Comparison of ENCODE assay signal across 8 cellular contexts in genomic region chr14:67943947-67944346, GRCh38.
DNase-seq lines count a peak whose midpoint lies in the region; ATAC-seq and TF ChIP-seq lines count a peak whose summit lies in the region.

No MANE protein-coding gene starts in this region.

- H3K27me3 ChIP-seq in ACC112 (ENCODE audit: insufficient read depth, low read length): no peaks in the 10 kb centered on the region

- no peaks in the 10 kb centered on the region for H3K9me3 Mint-ChIP-seq in effector memory CD8-positive, alpha-beta T cell
- H3K9me3 Mint-ChIP-seq in memory B cell: no peaks in the 10 kb centered on the region
- no peaks in the 10 kb centered on the region for H3K9me3 Mint-ChIP-seq in stimulated activated memory B cell treated with anti-CD40 and anti-IgM and Interleukin-4, amounts not matched to agents 10 μg/mL and 1 μg/mL and 100 μg/mL, for 72 hours

- no peak overlapping the region for H2AFZ ChIP-seq in ACC112 (ENCODE audit: low read length, unreplicated experiment)

- DNase-seq in NCI-H2081 (lab: John Stamatoyannopoulos, UW) (peak; percentile 76 to 81), T-helper 9 cell (peak; percentile 13), memory B cell (ENCODE audit: low spot score in 2 of 2) (peak; percentile 39 to 56)
- peak; percentile 47 to 55 (median 48) for DNase-seq in effector memory CD8-positive, alpha-beta T cell

- H3K4me1 ChIP-seq in ACC112 (ENCODE audit: control insufficient read depth, insufficient read depth, low read length, unreplicated experiment): peaks cover 43% of the 10 kb centered on the region

- peaks cover 3% of the 10 kb centered on the region for H3K79me2 ChIP-seq in ACC112 (ENCODE audit: control insufficient read depth, insufficient read depth, low read length, unreplicated experiment)

- H3K27ac Mint-ChIP-seq in effector memory CD8-positive, alpha-beta T cell: no peak overlapping the region
- no peak overlapping the region for H3K27ac Mint-ChIP-seq in memory B cell
- peak overlapping the region; percentile 44 for H3K27ac Mint-ChIP-seq in stimulated activated memory B cell treated with anti-CD40 and anti-IgM and Interleukin-4, amounts not matched to agents 10 μg/mL and 1 μg/mL and 100 μg/mL, for 72 hours

- H3K27me3 Mint-ChIP-seq in effector memory CD8-positive, alpha-beta T cell: no peaks in the 10 kb centered on the region
- no peaks in the 10 kb centered on the region for H3K27me3 Mint-ChIP-seq in memory B cell
- no peaks in the 10 kb centered on the region for H3K27me3 Mint-ChIP-seq in stimulated activated memory B cell treated with anti-CD40 and anti-IgM and Interleukin-4, amounts not matched to agents 10 μg/mL and 1 μg/mL and 100 μg/mL, for 72 hours

- H3K4me3 ChIP-seq in ACC112 (ENCODE audit: low read depth, low read length): no peak overlapping the region

- H3K36me3 ChIP-seq in ACC112 (ENCODE audit: insufficient read depth, low read length): no peaks in the 10 kb centered on the region

- peak; percentile 33; the same call in 1 of the 2 replicates for TF ChIP-seq CTCF in GM12874 (IDR thresholded peaks at IDR 0.05; ENCODE audit: insufficient read depth, low read depth, low read length)

- no peaks in the 10 kb centered on the region for H3K36me3 Mint-ChIP-seq in effector memory CD8-positive, alpha-beta T cell (ENCODE audit: insufficient read depth)
- no peaks in the 10 kb centered on the region for H3K36me3 Mint-ChIP-seq in memory B cell
- no peaks in the 10 kb centered on the region for H3K36me3 Mint-ChIP-seq in stimulated activated memory B cell treated with anti-CD40 and anti-IgM and Interleukin-4, amounts not matched to agents 10 μg/mL and 1 μg/mL and 100 μg/mL, for 72 hours

- ATAC-seq in effector memory CD8-positive, alpha-beta T cell (replicated peaks): peak; percentile 62
- ATAC-seq in memory B cell (ENCODE audit: low read depth) (peak; percentile 64), GM18909 (IDR thresholded peaks at IDR 0.05; ENCODE audit: poor library complexity, unreplicated experiment) (no peak)
- no peak for ATAC-seq in stimulated activated memory B cell treated with anti-CD40 and anti-IgM and Interleukin-4, amounts not matched to agents 10 μg/mL and 1 μg/mL and 100 μg/mL, for 72 hours

- no peak overlapping the region for H3K4me3 Mint-ChIP-seq in effector memory CD8-positive, alpha-beta T cell
- H3K4me3 Mint-ChIP-seq in memory B cell: no peak overlapping the region
- no peak overlapping the region for H3K4me3 Mint-ChIP-seq in stimulated activated memory B cell treated with anti-CD40 and anti-IgM and Interleukin-4, amounts not matched to agents 10 μg/mL and 1 μg/mL and 100 μg/mL, for 72 hours

- H3K4me1 Mint-ChIP-seq in effector memory CD8-positive, alpha-beta T cell (ENCODE audit: low read depth in 2 of 2): no peaks in the 10 kb centered on the region
- H3K4me1 Mint-ChIP-seq in memory B cell: peaks cover 3% of the 10 kb centered on the region
- H3K4me1 Mint-ChIP-seq in stimulated activated memory B cell treated with anti-CD40 and anti-IgM and Interleukin-4, amounts not matched to agents 10 μg/mL and 1 μg/mL and 100 μg/mL, for 72 hours: peaks cover 9% of the 10 kb centered on the region

- peak overlapping the region; percentile 11; the same call in 1 of the 2 replicates for H3K27ac ChIP-seq in ACC112 (ENCODE audit: low read depth, low read length)

Comparison
In these comparisons a context has a peak if more than half of its experiments do, and no peak if none do; other contexts are left out.
1. DNase-seq: peak in every context shown above with its lines; median percentile 78 in NCI-H2081; 48 in effector memory CD8-positive, alpha-beta T cell; 48 in memory B cell; 13 in T-helper 9 cell.
2. ATAC-seq: peak in effector memory CD8-positive, alpha-beta T cell (single experiment) and memory B cell (single experiment); none in stimulated activated memory B cell treated with anti-CD40 and anti-IgM and Interleukin-4, amounts not matched to agents 10 μg/mL and 1 μg/mL and 100 μg/mL, for 72 hours (single experiment) and GM18909 (single experiment).